ENCODE assay signal across 23 cellular contexts in genomic region chr7:104642551-104642950, GRCh38.
"Had no signal": no experiment of that assay in that cellular context is flagged by ENCODE, and none has a peak within 500 bp of the region (broad histone marks: within the 10 kb centered on the region; RNA-seq: fewer than 3 reads in every experiment).

No MANE protein-coding gene starts in this region.

- H3K4me3 ChIP-seq: hepatocyte, lung, neural progenitor cell, ovary, right atrium auricular region, sigmoid colon, skin epidermis, stomach, thoracic aorta had no signal

- H3K9me3 ChIP-seq: ovary, right atrium auricular region, sigmoid colon, stomach, thoracic aorta had no signal

- H3K27me3 ChIP-seq: foreskin keratinocyte, neural progenitor cell, ovary, right atrium auricular region, sigmoid colon, stomach had no signal

- DNase-seq: dermis blood vessel endothelial cell; endodermal cell; erythroblast; foreskin keratinocyte; head of caudate nucleus; left colon; left ventricle myocardium superior; mesenchymal stem cell; midbrain; nucleus accumbens; ovary; sigmoid colon; stimulated activated CD4-positive, alpha-beta T cell treated with anti-CD3 and anti-CD28 coated beads, Interleukin-2, amount 100 ng/mL, for 24 hours; stimulated activated CD4-positive, alpha-beta T cell treated with anti-CD3 and anti-CD28 coated beads, Interleukin-4, amount 100 ng/mL, for 4 hours; stimulated activated naive B cell treated with anti-CD40 and anti-IgM and Interleukin-4, amounts not matched to agents 10 μg/mL and 1 μg/mL and 100 μg/mL, for 72 hours; stomach; substantia nigra had no signal

- H3K36me3 ChIP-seq: neural progenitor cell, ovary, right atrium auricular region, sigmoid colon, stomach, thoracic aorta had no signal

- H3K27ac ChIP-seq: foreskin keratinocyte, hepatocyte, neural progenitor cell, ovary, right atrium auricular region, sigmoid colon, skin epidermis, stomach, thoracic aorta had no signal
